ENCODE assay signal across 15 cellular contexts in genomic region chr10:22635650-22636049, GRCh38.
DNase-seq lines count a peak whose midpoint lies in the region; ATAC-seq and TF ChIP-seq lines count a peak whose summit lies in the region.
"Had no signal": no experiment of that assay in that cellular context is flagged by ENCODE, and none has a peak within 500 bp of the region (broad histone marks: within the 10 kb centered on the region; RNA-seq: fewer than 3 reads in every experiment).

No MANE protein-coding gene starts in this region.

- in situ Hi-C loops in KBM-7 (cut with MboI; ENCODE audit: low pct_unique_long_range_greater_than_20kb, low sequenced_read_pairs): no loop called here

- peaks cover 46 to 96% (median 72%) of the 10 kb centered on the region in 4 donors for H3K4me1 Mint-ChIP-seq in CD4-positive, CD25-positive, alpha-beta regulatory T cell
- H3K4me1 Mint-ChIP-seq in WTC11: peaks cover 34% of the 10 kb centered on the region
- H3K4me1 Mint-ChIP-seq in immature natural killer cell: peaks cover 95 to 100% of the 10 kb centered on the region in 2 donors

- H3K36me3 Mint-ChIP-seq in CD4-positive, CD25-positive, alpha-beta regulatory T cell: peaks cover 20% of the 10 kb centered on the region
- H3K36me3 Mint-ChIP-seq in WTC11 (peaks cover 4% of the 10 kb centered on the region), immature natural killer cell (peaks cover 0 to 18% (median 11%) of the 10 kb centered on the region in 3 donors)

- POLR2A ChIA-PET in WTC11 (lab: Charles Lee): no interaction called here

- CTCF ChIA-PET in WTC11 (lab: Charles Lee): no interaction called here

- H3K27ac ChIP-seq in CD4-positive, CD25-positive, alpha-beta regulatory T cell (ENCODE audit: insufficient read depth, low read length, poor library complexity, severe bottlenecking): no peak overlapping the region
- H3K27ac ChIP-seq: BLaER1 had no signal

- no peak for ATAC-seq in CD4-positive, CD25-positive, alpha-beta regulatory T cell (ENCODE audit: low read depth in 2 of 2)
- ATAC-seq in GM18511 (IDR thresholded peaks at IDR 0.05; ENCODE audit: unreplicated experiment) (peak; percentile 41), WTC11 (no peak), HG03159 (IDR thresholded peaks at IDR 0.05; ENCODE audit: unreplicated experiment) (no peak)
- ATAC-seq: esophagus mucosa, heart left ventricle had no signal

- DNase-seq in CD4-positive, CD25-positive, alpha-beta regulatory T cell: no peak
- no peak for DNase-seq in WTC11 (ENCODE audit: low spot score)
- DNase-seq in immature natural killer cell: peak in 2 of 3 donors; percentile 39 to 40
- DNase-seq in KBM-7: no peak
- DNase-seq in OCI-M2 (lab: John Stamatoyannopoulos, UW; ENCODE audit: unreplicated experiment): no peak
- no peak for DNase-seq in BE2C
- DNase-seq: GOT3, heart left ventricle, kidney glomerular epithelial cell, NCI-H748 treated with DMSO at 0.1 percent for 48 hours, transverse colon had no signal

- H3K9me3 Mint-ChIP-seq in CD4-positive, CD25-positive, alpha-beta regulatory T cell: peaks cover 0 to 4% (median 0%) of the 10 kb centered on the region in 7 donors
- H3K9me3 Mint-ChIP-seq in WTC11 (peaks cover 11% of the 10 kb centered on the region), immature natural killer cell (no peaks in the 10 kb centered on the region)

- H3K27me3 ChIP-seq in CD4-positive, CD25-positive, alpha-beta regulatory T cell (ENCODE audit: control insufficient read depth, insufficient read depth, low read length): no peaks in the 10 kb centered on the region
- no peaks in the 10 kb centered on the region for H3K27me3 ChIP-seq in BE2C
- H3K27me3 ChIP-seq: BLaER1, heart left ventricle, transverse colon had no signal

- H3K9me3 ChIP-seq in CD4-positive, CD25-positive, alpha-beta regulatory T cell (ENCODE audit: control insufficient read depth in 2 of 2, low read length in 2 of 2): no peaks in the 10 kb centered on the region
- H3K9me3 ChIP-seq in BE2C: no peaks in the 10 kb centered on the region
- H3K9me3 ChIP-seq: heart left ventricle, transverse colon had no signal

- H3K4me3 Mint-ChIP-seq in CD4-positive, CD25-positive, alpha-beta regulatory T cell: peak overlapping the region in 2 of 4 donors; percentile 9 to 39
- H3K4me3 Mint-ChIP-seq in WTC11: no peak overlapping the region
- H3K4me3 Mint-ChIP-seq in immature natural killer cell: peak overlapping the region; percentile 71 to 82 (median 73)

- H3K36me3 ChIP-seq in CD4-positive, CD25-positive, alpha-beta regulatory T cell (ENCODE audit: control insufficient read depth, insufficient read depth, low read length): no peaks in the 10 kb centered on the region
- H3K36me3 ChIP-seq in BE2C: no peaks in the 10 kb centered on the region
- H3K36me3 ChIP-seq: heart left ventricle, transverse colon had no signal

- peak overlapping the region; percentile 7 for H3K4me3 ChIP-seq in CD4-positive, CD25-positive, alpha-beta regulatory T cell (ENCODE audit: low read depth, low read length)
- H3K4me3 ChIP-seq in BE2C (ENCODE audit: low read depth, low read length): no peak overlapping the region
- H3K4me3 ChIP-seq: BLaER1, heart left ventricle, transverse colon had no signal

- peaks cover 71% of the 10 kb centered on the region for H3K4me1 ChIP-seq in CD4-positive, CD25-positive, alpha-beta regulatory T cell (ENCODE audit: control insufficient read depth, insufficient read depth, low read length, poor library complexity, severe bottlenecking)
- H3K4me1 ChIP-seq in BE2C: peaks cover 19% of the 10 kb centered on the region

- H3K27ac Mint-ChIP-seq in CD4-positive, CD25-positive, alpha-beta regulatory T cell: peak overlapping the region in 2 of 3 donors; percentile 17 to 70
- H3K27ac Mint-ChIP-seq in WTC11 (peak overlapping the region; percentile 44), immature natural killer cell (peak overlapping the region; percentile 94 to 100 (median 98))

- no peaks in the 10 kb centered on the region for H3K27me3 Mint-ChIP-seq in CD4-positive, CD25-positive, alpha-beta regulatory T cell
- H3K27me3 Mint-ChIP-seq in WTC11 (ENCODE audit: low read depth) (no peaks in the 10 kb centered on the region), immature natural killer cell (ENCODE audit: low read depth in 3 of 3) (peaks cover 6 to 20% (median 18%) of the 10 kb centered on the region in 3 donors)

- TF ChIP-seq CTCF in WTC11 (IDR thresholded peaks at IDR 0.05): no peak
- no peak for TF ChIP-seq CTCF in BE2C (IDR thresholded peaks at IDR 0.05; ENCODE audit: low read depth, low read length)

TF ChIP-seq in WTC11, 78 proteins besides CTCF, POLR2A, EP300 and RAD21:
- TF ChIP-seq PRRX2 (CRISPR knock-in tag; IDR thresholded peaks at IDR 0.05) (no peak), SP1 (CRISPR knock-in tag; conservative IDR thresholded peaks at IDR 0.05) (no peak), IRF1 (CRISPR knock-in tag; IDR thresholded peaks at IDR 0.05) (no peak), ZNF416 (CRISPR knock-in tag; IDR thresholded peaks at IDR 0.05) (no peak), TEAD1 (CRISPR knock-in tag; IDR thresholded peaks at IDR 0.05) (no peak), GABPB1 (CRISPR knock-in tag; IDR thresholded peaks at IDR 0.05) (no peak), HMGA2 (CRISPR knock-in tag; IDR thresholded peaks at IDR 0.05) (no peak)

Comparison
In these comparisons a context has a peak if more than half of its experiments do, and no peak if none do; other contexts are left out.
1. DNase-seq: peak in immature natural killer cell (2 of 3); none in CD4-positive, CD25-positive, alpha-beta regulatory T cell (0 of 3), WTC11 (single experiment), KBM-7 (single experiment), OCI-M2 (single experiment) and BE2C (single experiment).
2. H3K27ac Mint-ChIP-seq: peak in every context shown above with its lines; median percentile 98 in immature natural killer cell; 44 in WTC11; 44 in CD4-positive, CD25-positive, alpha-beta regulatory T cell.